10 cellular contexts compared by ENCODE assay signal in the genomic region with DNA sequence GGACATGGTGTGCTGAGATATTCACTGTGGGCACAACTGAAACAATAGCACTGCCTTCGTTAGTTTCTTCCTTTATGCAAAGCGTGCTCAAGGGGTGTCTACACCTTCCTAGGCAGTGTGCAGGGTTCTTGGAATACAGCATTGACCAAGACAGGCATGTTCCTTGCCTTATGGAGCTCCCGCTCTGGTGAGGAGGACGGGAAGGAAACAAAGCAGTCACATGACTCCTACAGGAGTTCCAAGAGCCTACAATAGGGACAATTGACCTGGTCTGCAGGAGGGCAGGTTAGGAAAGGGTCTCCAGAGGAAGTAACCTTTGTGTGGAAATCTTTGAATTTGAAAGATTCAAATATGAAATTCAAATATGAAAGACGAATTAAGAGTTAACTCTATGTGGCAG. TPM values are rescaled to one million over a fixed set of nuclear protein-coding genes. Genes with fewer than 3 reads are reported as not detected.
"Had no signal": no experiment of that assay in that cellular context is flagged by ENCODE, and none has a peak within 500 bp of the region (broad histone marks: within the 10 kb centered on the region; RNA-seq: fewer than 3 reads in every experiment).

No MANE protein-coding gene starts in this region.

- H3K4me1 ChIP-seq: HAP-1 had no signal

- H3K9me3 ChIP-seq: HAP-1 had no signal

- H3K9me3 Mint-ChIP-seq: HFFc6 had no signal

- H3K9ac ChIP-seq: GM23248 had no signal

- ATAC-seq: HCT116 had no signal

- H3K27ac ChIP-seq: GM23248 had no signal

- H3K36me3 ChIP-seq: HAP-1 had no signal

- H2AFZ ChIP-seq: GM23248 had no signal

- H3K4me3 ChIP-seq: GM23248, HAP-1 had no signal

- H3K27ac Mint-ChIP-seq: HFFc6 had no signal

- FAIRE-seq: HTR-8/SVneo had no signal

- H3K4me3 Mint-ChIP-seq: HFFc6 had no signal

- DNase-seq: GM23248, H7, HFFc6, IMR-90, KBM-7 had no signal

RNA-seq across cellular contexts. Expression of gene SIRPB2, which starts 25.8 kb away (rescaled TPM):
- total RNA-seq: GM23248, H4, H7, HFFc6, HT-29, IMR-90 had no signal
- polyA plus RNA-seq: GM23248, IMR-90 had no signal

RNA-seq across cellular contexts. Expression of gene SIRPD, which starts 40.5 kb away (rescaled TPM):
- total RNA-seq: GM23248, H4, H7, HFFc6, HT-29, IMR-90 had no signal
- polyA plus RNA-seq: GM23248, IMR-90 had no signal
